In the genomic region with DNA sequence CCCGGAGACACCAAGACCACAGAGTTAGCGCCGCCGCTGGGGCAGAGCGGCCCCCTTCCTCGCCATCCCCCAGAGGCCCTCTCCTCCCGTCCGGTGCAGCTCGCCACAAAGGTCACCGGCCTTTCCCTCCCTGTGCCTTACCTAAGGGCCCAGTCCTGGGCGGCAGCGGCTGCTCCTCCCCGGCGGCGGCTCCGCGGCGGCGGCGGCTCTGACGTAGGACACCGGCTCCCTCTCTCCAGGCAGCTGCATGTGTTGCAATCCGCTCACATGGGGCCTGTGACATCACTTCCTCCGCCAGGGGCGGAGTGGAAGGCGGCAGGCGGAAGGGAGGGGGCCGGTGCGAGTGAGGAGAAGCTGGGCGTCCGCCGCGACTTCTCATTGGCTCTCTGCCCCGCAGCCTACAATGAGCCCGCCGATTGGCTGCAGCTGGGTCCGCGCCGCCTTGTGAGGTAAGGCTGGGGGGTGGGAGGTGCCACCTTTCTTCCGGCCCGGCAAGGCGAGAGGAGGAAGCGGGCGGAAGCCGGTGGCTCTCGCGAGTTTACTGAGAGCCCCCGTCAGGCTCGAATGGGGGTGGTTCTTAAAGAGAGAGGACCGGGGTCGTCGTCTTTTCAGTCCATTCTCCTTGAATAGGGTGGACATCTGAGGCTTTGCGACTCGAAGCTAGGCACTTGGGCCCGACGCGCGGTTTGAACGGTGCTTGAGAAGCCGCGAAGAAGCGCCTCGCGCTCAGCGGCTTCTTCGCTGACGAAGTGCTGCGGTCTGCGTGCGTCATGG, we compare ENCODE assay signal across 8 cellular contexts. TPM values are rescaled to one million over a fixed set of nuclear protein-coding genes. Genes with fewer than 3 reads are reported as not detected.
A peak's percentile ranks its signal among the peaks of the same experiment; 100 is the strongest.
DNase-seq lines count a peak whose midpoint lies in the region; ATAC-seq and TF ChIP-seq lines count a peak whose summit lies in the region.

A gene (minus strand): TSS at position 281 of the 774 bp plus-strand sequence. CDS start 318 bp downstream, outside the sequence.

- H3K9me3 ChIP-seq in naive thymus-derived CD4-positive, alpha-beta T cell (ENCODE audit: control insufficient read depth in 2 of 3, low read length in 3 of 3): no peaks in the 10 kb centered on the region

- peak within 1 kb of the TSS; percentile 88 for H3K27ac ChIP-seq in RWPE1
- peak within 1 kb of the TSS; percentile 94 for H3K27ac ChIP-seq in naive thymus-derived CD4-positive, alpha-beta T cell (ENCODE audit: low read depth, low read length)

- peaks cover 74% of the 10 kb centered on the region for H3K36me3 Mint-ChIP-seq in activated T-helper 17 cell treated with anti-CD3 and anti-CD28 coated beads, Interleukin-2, amount 50 U/mL, for 72 hours (ENCODE audit: low read depth)
- H3K36me3 Mint-ChIP-seq in naive thymus-derived CD4-positive, alpha-beta T cell: peaks cover 0 to 9% (median 0%) of the 10 kb centered on the region in 5 donors
- peaks cover 20 to 47% of the 10 kb centered on the region in 2 donors for H3K36me3 Mint-ChIP-seq in stimulated activated naive B cell treated with anti-CD40 and anti-IgM and Interleukin-4, amounts not matched to agents 10 μg/mL and 1 μg/mL and 100 μg/mL, for 72 hours

- POLR2A ChIA-PET in RWPE1 (lab: Yijun Ruan, JAX; ENCODE audit: low non-redundant PET): interaction anchor here (0.5 to 2.1 kb wide), 10 partner anchors 9 to 1066 kb away, joined by 3 to 17 read pairs (median 4); a partner anchor contains a TSS
- POLR2A ChIA-PET in naive thymus-derived CD4-positive, alpha-beta T cell (lab: Charles Lee): interaction anchor here (0.6 to 4.0 kb wide), 21 partner anchors 10 to 939 kb away, joined by 3 to 62 read pairs (median 5); a partner anchor contains a TSS

- peaks cover 0 to 15% (median 0%) of the 10 kb centered on the region in 3 experiments for H3K36me3 ChIP-seq in naive thymus-derived CD4-positive, alpha-beta T cell (ENCODE audit: control insufficient read depth in 2 of 3, insufficient read depth in 3 of 3, low read length in 3 of 3)

- no peaks in the 10 kb centered on the region for H3K9me3 Mint-ChIP-seq in activated T-helper 17 cell treated with anti-CD3 and anti-CD28 coated beads, Interleukin-2, amount 50 U/mL, for 72 hours
- peaks cover 0 to 1% (median 0%) of the 10 kb centered on the region in 11 donors for H3K9me3 Mint-ChIP-seq in naive thymus-derived CD4-positive, alpha-beta T cell
- H3K9me3 Mint-ChIP-seq in stimulated activated naive B cell treated with anti-CD40 and anti-IgM and Interleukin-4, amounts not matched to agents 10 μg/mL and 1 μg/mL and 100 μg/mL, for 72 hours: no peaks in the 10 kb centered on the region

- ATAC-seq in activated T-helper 17 cell treated with anti-CD3 and anti-CD28 coated beads, Interleukin-2, amount 50 U/mL, for 72 hours (replicated peaks): peak; percentile 94
- peak; percentile 95 for ATAC-seq in naive thymus-derived CD4-positive, alpha-beta T cell
- ATAC-seq in stimulated activated naive B cell treated with anti-CD40 and anti-IgM and Interleukin-4, amounts not matched to agents 10 μg/mL and 1 μg/mL and 100 μg/mL, for 72 hours (replicated peaks): peak; percentile 91 to 93

- DNase-seq in Daoy (ENCODE audit: low read depth) (peak; percentile 100), GOT3 (lab: John Stamatoyannopoulos, UW) (peak; percentile 99), LNCaP clone FGC (ENCODE audit: low read depth) (peak; percentile 98), RWPE1 (ENCODE audit: low spot score) (peak; percentile 100), fibroblast of gingiva (ENCODE audit: low read depth) (peak; percentile 100)
- peak; percentile 95 to 100 (median 100) for DNase-seq in naive thymus-derived CD4-positive, alpha-beta T cell
- peak; percentile 100 for DNase-seq in stimulated activated naive B cell treated with anti-CD40 and anti-IgM and Interleukin-4, amounts not matched to agents 10 μg/mL and 1 μg/mL and 100 μg/mL, for 72 hours

- intact Hi-C loops in naive thymus-derived CD4-positive, alpha-beta T cell (cut with micrococcal nuclease): loop anchor here (1.0 to 10.0 kb wide), 24 partner anchors 32 to 1862 kb away; a partner anchor contains a TSS

- H3K4me3 ChIP-seq in LNCaP clone FGC (ENCODE audit: low read depth, low read length): peak within 1 kb of the TSS; percentile 88
- H3K4me3 ChIP-seq in naive thymus-derived CD4-positive, alpha-beta T cell (ENCODE audit: low read length): peak within 1 kb of the TSS; percentile 87

- H3K4me1 Mint-ChIP-seq in activated T-helper 17 cell treated with anti-CD3 and anti-CD28 coated beads, Interleukin-2, amount 50 U/mL, for 72 hours: peaks cover 46% of the 10 kb centered on the region
- peaks cover 55 to 91% (median 73%) of the 10 kb centered on the region in 7 donors for H3K4me1 Mint-ChIP-seq in naive thymus-derived CD4-positive, alpha-beta T cell
- H3K4me1 Mint-ChIP-seq in stimulated activated naive B cell treated with anti-CD40 and anti-IgM and Interleukin-4, amounts not matched to agents 10 μg/mL and 1 μg/mL and 100 μg/mL, for 72 hours: peaks cover 30 to 63% of the 10 kb centered on the region in 2 donors

- CTCF ChIA-PET in RWPE1 (lab: Yijun Ruan, JAX): interaction anchor here (0.5 to 2.1 kb wide), 2 partner anchors 79 to 221 kb away, joined by 3 to 13 read pairs; no protein-coding TSS in a partner anchor
- CTCF ChIA-PET in naive thymus-derived CD4-positive, alpha-beta T cell (lab: Charles Lee): interaction anchor here (0.6 to 2.9 kb wide), 9 partner anchors 16 to 721 kb away, joined by 3 to 12 read pairs (median 5); a partner anchor contains a TSS

- H3K27ac Mint-ChIP-seq in activated T-helper 17 cell treated with anti-CD3 and anti-CD28 coated beads, Interleukin-2, amount 50 U/mL, for 72 hours: peak within 1 kb of the TSS; percentile 100
- H3K27ac Mint-ChIP-seq in naive thymus-derived CD4-positive, alpha-beta T cell: peak within 1 kb of the TSS; percentile 97 to 100 (median 100)
- peak within 1 kb of the TSS; percentile 99 for H3K27ac Mint-ChIP-seq in stimulated activated naive B cell treated with anti-CD40 and anti-IgM and Interleukin-4, amounts not matched to agents 10 μg/mL and 1 μg/mL and 100 μg/mL, for 72 hours

- TF ChIP-seq CTCF in LNCaP clone FGC (IDR thresholded peaks at IDR 0.05; ENCODE audit: control insufficient read depth, extremely low read depth, insufficient read depth): no peak
- TF ChIP-seq CTCF in RWPE1 (conservative IDR thresholded peaks at IDR 0.05; ENCODE audit: low read depth): no peak

- no peaks in the 10 kb centered on the region for H3K27me3 ChIP-seq in naive thymus-derived CD4-positive, alpha-beta T cell (ENCODE audit: control insufficient read depth in 2 of 2, insufficient read depth in 2 of 2, low read length in 2 of 2)

- H3K27me3 Mint-ChIP-seq in activated T-helper 17 cell treated with anti-CD3 and anti-CD28 coated beads, Interleukin-2, amount 50 U/mL, for 72 hours: no peaks in the 10 kb centered on the region
- no peaks in the 10 kb centered on the region for H3K27me3 Mint-ChIP-seq in naive thymus-derived CD4-positive, alpha-beta T cell
- H3K27me3 Mint-ChIP-seq in stimulated activated naive B cell treated with anti-CD40 and anti-IgM and Interleukin-4, amounts not matched to agents 10 μg/mL and 1 μg/mL and 100 μg/mL, for 72 hours: no peaks in the 10 kb centered on the region

- peaks cover 36 to 41% of the 10 kb centered on the region in 2 donors for H3K4me1 ChIP-seq in naive thymus-derived CD4-positive, alpha-beta T cell (ENCODE audit: control insufficient read depth in 2 of 2, insufficient read depth in 2 of 2, low read length in 2 of 2)

- H3K4me3 Mint-ChIP-seq in activated T-helper 17 cell treated with anti-CD3 and anti-CD28 coated beads, Interleukin-2, amount 50 U/mL, for 72 hours: peak within 1 kb of the TSS; percentile 99
- H3K4me3 Mint-ChIP-seq in naive thymus-derived CD4-positive, alpha-beta T cell: peak within 1 kb of the TSS; percentile 94 to 100 (median 99)
- H3K4me3 Mint-ChIP-seq in stimulated activated naive B cell treated with anti-CD40 and anti-IgM and Interleukin-4, amounts not matched to agents 10 μg/mL and 1 μg/mL and 100 μg/mL, for 72 hours: peak within 1 kb of the TSS; percentile 91 to 93

RNA-seq across cellular contexts. Expression of the gene that starts here (rescaled TPM):
- 208 and 227 TPM in 2 replicates for total RNA-seq in Daoy (2014; rRNA removed; shearing (Covaris generic))
- total RNA-seq in activated T-helper 17 cell treated with anti-CD3 and anti-CD28 coated beads, Interleukin-2, amount 50 U/mL, for 72 hours: 100 to 1,000 TPM in 1 of 2 donors, 10 to 100 TPM in 1; 73.0 to 159 TPM
- total RNA-seq in naive thymus-derived CD4-positive, alpha-beta T cell: 100 to 1,000 TPM in 2 of 5 experiments, 10 to 100 TPM in 3; 40.6 to 137 (median 84.1) TPM
- polyA plus RNA-seq in naive thymus-derived CD4-positive, alpha-beta T cell: 10 to 100 TPM; 19.0 to 21.8 TPM

Comparison
In these comparisons a context has a peak if more than half of its experiments do, and no peak if none do; other contexts are left out.
1. Peak in every context shown above with its lines: DNase-seq, ATAC-seq, H3K4me3 ChIP-seq and H3K27ac ChIP-seq.